ENCODE assay signal across 8 cellular contexts in genomic region chr16:89557230-89557935, GRCh38. TPM values are rescaled to one million over a fixed set of nuclear protein-coding genes. Genes with fewer than 3 reads are reported as not detected.
A peak's percentile ranks its signal among the peaks of the same experiment; 100 is the strongest.
DNase-seq lines count a peak whose midpoint lies in the region; ATAC-seq and TF ChIP-seq lines count a peak whose summit lies in the region.

No MANE protein-coding gene starts in this region.

- no peak overlapping the region for H2AFZ ChIP-seq in PC-3 (ENCODE audit: low read length)
- H2AFZ ChIP-seq in fibroblast of lung (ENCODE audit: low read length): no peak overlapping the region

- H3K9me3 Mint-ChIP-seq in nephron: no peaks in the 10 kb centered on the region

- H3K4me1 Mint-ChIP-seq in nephron: peaks cover 15% of the 10 kb centered on the region

- DNase-seq in AG09309 (ENCODE audit: low read depth) (peak; percentile 5), PC-3 (peak; percentile 60), fibroblast of lung (ENCODE audit: low read depth in 2 of 2) (peak; percentile 65 to 71)
- peak; percentile 93 to 94 for DNase-seq in activated T-cell treated with anti-CD3 and anti-CD28 coated beads, Interleukin-2, amount 50 U/mL, for 48 hours
- peak; percentile 93 for DNase-seq in stimulated activated naive CD8-positive, alpha-beta T cell treated with anti-CD3 and anti-CD28 coated beads, Interleukin-15, Interleukin-2, amounts not matched to agents 100 U/mL and 50 U/mL, for 24 hours

- CTCF ChIA-PET in PC-3 (lab: Charles Lee): no interaction called here

- H3K9me3 ChIP-seq in PC-3 (ENCODE audit: low read length) (no peaks in the 10 kb centered on the region), fibroblast of lung (ENCODE audit: control insufficient read depth, insufficient read depth, low read depth, low read length) (no peaks in the 10 kb centered on the region)

- peaks cover 15% of the 10 kb centered on the region for H4K20me1 ChIP-seq in PC-3 (ENCODE audit: low read length)
- no peaks in the 10 kb centered on the region for H4K20me1 ChIP-seq in fibroblast of lung (ENCODE audit: control insufficient read depth, extremely low read depth, insufficient read depth, low read length)

- H3F3A ChIP-seq in PC-3 (ENCODE audit: low read length, unreplicated experiment): peaks cover 5% of the 10 kb centered on the region

- no peaks in the 10 kb centered on the region for H3K9me2 ChIP-seq in PC-3 (replicated peaks; ENCODE audit: low read length)

- no TSS peak for BruUV-seq in PC-3 (replicated peaks; lab: Mats Ljungman, UMichigan)

- POLR2A ChIA-PET in PC-3 (lab: Charles Lee; ENCODE audit: unreplicated experiment): no interaction called here

- intact Hi-C loops in PC-3 (cut with micrococcal nuclease): no loop called here

- H3K4me3 ChIP-seq in AG09309 (ENCODE audit: control insufficient read depth, low read depth, low read length) (no peak overlapping the region), PC-3 (ENCODE audit: low read length) (no peak overlapping the region), fibroblast of lung (replicated peaks in 1 of 4; ENCODE audit: control extremely low read depth in 1 of 4, insufficient read depth in 1 of 4, low read depth in 3 of 4, low read length in 4 of 4) (no peak overlapping the region)

- H3K36me3 ChIP-seq in PC-3 (ENCODE audit: low read depth, low read length) (peaks cover 17% of the 10 kb centered on the region), fibroblast of lung (ENCODE audit: control insufficient read depth, insufficient read depth, low read length) (peaks cover 36% of the 10 kb centered on the region)

- H3K4me3 Mint-ChIP-seq in nephron: peak overlapping the region; percentile 63 to 89 (median 76)

- H3K79me2 ChIP-seq in PC-3 (ENCODE audit: low read length): peaks cover 24% of the 10 kb centered on the region
- H3K79me2 ChIP-seq in fibroblast of lung (ENCODE audit: control insufficient read depth, insufficient read depth, low read length): peaks cover 19% of the 10 kb centered on the region

- no peaks in the 10 kb centered on the region for H3K27me3 Mint-ChIP-seq in nephron (ENCODE audit: low read depth)

- H3K27me3 ChIP-seq in PC-3 (ENCODE audit: low read length): no peaks in the 10 kb centered on the region
- H3K27me3 ChIP-seq in fibroblast of lung (ENCODE audit: control insufficient read depth, insufficient read depth, low read length): no peaks in the 10 kb centered on the region

- H3K4me2 ChIP-seq in PC-3 (ENCODE audit: low read length) (no peak overlapping the region), fibroblast of lung (ENCODE audit: extremely low read depth, insufficient read depth, low read length) (no peak overlapping the region)

- ATAC-seq in GM18511 (IDR thresholded peaks at IDR 0.05; ENCODE audit: unreplicated experiment): peak; percentile 32
- ATAC-seq in PC-3: peak; percentile 34
- peak; percentile 57 for ATAC-seq in stimulated activated naive CD8-positive, alpha-beta T cell treated with anti-CD3 and anti-CD28 coated beads, Interleukin-15, Interleukin-2, amounts not matched to agents 100 U/mL and 50 U/mL, for 24 hours
- ATAC-seq in HG03196 (IDR thresholded peaks at IDR 0.05; ENCODE audit: unreplicated experiment): no peak

- peaks cover 43% of the 10 kb centered on the region for H3K36me3 Mint-ChIP-seq in nephron (ENCODE audit: low read depth)

- H3K9ac ChIP-seq in PC-3 (ENCODE audit: low read length): no peak overlapping the region
- H3K9ac ChIP-seq in fibroblast of lung (ENCODE audit: insufficient read depth, low read length): no peak overlapping the region

- peak overlapping the region; percentile 85 to 94 (median 94) for H3K27ac Mint-ChIP-seq in nephron

- H3K4me1 ChIP-seq in PC-3 (ENCODE audit: insufficient read depth, low read length): peaks cover 21% of the 10 kb centered on the region
- H3K4me1 ChIP-seq in fibroblast of lung (ENCODE audit: control insufficient read depth, extremely low read depth, insufficient read depth, low read length): peaks cover 3% of the 10 kb centered on the region

- H3K27ac ChIP-seq in PC-3 (ENCODE audit: low read length) (no peak overlapping the region), fibroblast of lung (ENCODE audit: insufficient read depth, low read length) (no peak overlapping the region)

- TF ChIP-seq CTCF in AG09309 (IDR thresholded peaks at IDR 0.05; ENCODE audit: control insufficient read depth, insufficient read depth, low read depth, low read length, missing control alignments) (peak; percentile 82), PC-3 (conservative IDR thresholded peaks at IDR 0.05; ENCODE audit: low read depth, low read length) (peak; percentile 74), fibroblast of lung (conservative IDR thresholded peaks at IDR 0.05 in 1 of 2, IDR thresholded peaks at IDR 0.05 in 1 of 2; ENCODE audit: low read depth in 1 of 2, low read length in 2 of 2) (peak; percentile 67 to 92), nephron (IDR thresholded peaks at IDR 0.05; ENCODE audit: unreplicated experiment in 3 of 3) (peak; percentile 66 to 69 (median 66))

RNA-seq across cellular contexts. Expression of gene RPL13, which starts 3.1 kb away (rescaled TPM):
- total RNA-seq in PC-3 (2014; rRNA removed) (3,236 and 3,323 TPM in 2 replicates), fibroblast of lung (3,823 and 3,824 TPM in 2 replicates)
- polyA plus RNA-seq in fibroblast of lung: 1,441 and 1,442 TPM in 2 replicates
- 2,548 and 2,943 TPM in 2 replicates for polyA plus RNA-seq in fibroblast of lung (2012)
- 716 and 909 TPM in 2 replicates for polyA minus RNA-seq in fibroblast of lung (ENCODE audit: low replicate concordance)

RNA-seq across cellular contexts. Expression of gene CPNE7, which starts 18.2 kb away (rescaled TPM):
- 29.7 and 49.2 TPM in 2 replicates for total RNA-seq in PC-3 (2014; rRNA removed)
- total RNA-seq in fibroblast of lung: 13.1 and 53.0 TPM in 2 replicates
- polyA plus RNA-seq in fibroblast of lung: 10.2 and 14.5 TPM in 2 replicates
- 9.4 and 14.1 TPM in 2 replicates for polyA plus RNA-seq in fibroblast of lung (2012)
- 8.0 and 15.7 TPM in 2 replicates for polyA minus RNA-seq in fibroblast of lung (ENCODE audit: low replicate concordance)

RNA-seq across cellular contexts. Expression of gene SPG7, which starts 49.2 kb away (rescaled TPM):
- 94.3 and 106 TPM in 2 replicates for total RNA-seq in PC-3 (2014; rRNA removed)
- total RNA-seq in fibroblast of lung: 83.5 and 107 TPM in 2 replicates
- 35.1 and 53.3 TPM in 2 replicates for polyA plus RNA-seq in fibroblast of lung
- polyA plus RNA-seq in fibroblast of lung (2012): 27.2 and 58.3 TPM in 2 replicates
- 43.5 and 75.9 TPM in 2 replicates for polyA minus RNA-seq in fibroblast of lung (ENCODE audit: low replicate concordance)

RNA-seq across cellular contexts. Expression of gene DPEP1, which starts 56.1 kb away (rescaled TPM):
- total RNA-seq in PC-3 (2014; rRNA removed): 0.23 TPM in 1 of 2 replicates, not detected in the other
- under 0.01 and 0.17 TPM in 2 replicates for total RNA-seq in fibroblast of lung
- not detected in 2 replicates for polyA plus RNA-seq in fibroblast of lung
- polyA plus RNA-seq in fibroblast of lung (2012): not detected in 2 replicates
- polyA minus RNA-seq in fibroblast of lung (ENCODE audit: low replicate concordance): not detected in 2 replicates

Comparison
In these comparisons a context has a peak if more than half of its experiments do, and no peak if none do; other contexts are left out.
1. DNase-seq: peak in every context shown above with its lines; median percentile 94 in activated T-cell treated with anti-CD3 and anti-CD28 coated beads, Interleukin-2, amount 50 U/mL, for 48 hours; 93 in stimulated activated naive CD8-positive, alpha-beta T cell treated with anti-CD3 and anti-CD28 coated beads, Interleukin-15, Interleukin-2, amounts not matched to agents 100 U/mL and 50 U/mL, for 24 hours; 68 in fibroblast of lung; 60 in PC-3; 5 in AG09309.